In genomic region chr7:73578342-73579124, GRCh38 we compare ENCODE assay signal across 1 cellular context.
TF ChIP-seq lines count a peak whose summit lies in the region.

A gene with protein sequence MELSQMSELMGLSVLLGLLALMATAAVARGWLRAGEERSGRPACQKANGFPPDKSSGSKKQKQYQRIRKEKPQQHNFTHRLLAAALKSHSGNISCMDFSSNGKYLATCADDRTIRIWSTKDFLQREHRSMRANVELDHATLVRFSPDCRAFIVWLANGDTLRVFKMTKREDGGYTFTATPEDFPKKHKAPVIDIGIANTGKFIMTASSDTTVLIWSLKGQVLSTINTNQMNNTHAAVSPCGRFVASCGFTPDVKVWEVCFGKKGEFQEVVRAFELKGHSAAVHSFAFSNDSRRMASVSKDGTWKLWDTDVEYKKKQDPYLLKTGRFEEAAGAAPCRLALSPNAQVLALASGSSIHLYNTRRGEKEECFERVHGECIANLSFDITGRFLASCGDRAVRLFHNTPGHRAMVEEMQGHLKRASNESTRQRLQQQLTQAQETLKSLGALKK (minus strand): TSS chr7:73578579. CDS start chr7:73578549, 30 bp downstream.

TF ChIP-seq in HepG2, 621 proteins besides CTCF, POLR2A, EP300 and RAD21 (continued from another document and continues in another):
- TF ChIP-seq, protein P1, sequence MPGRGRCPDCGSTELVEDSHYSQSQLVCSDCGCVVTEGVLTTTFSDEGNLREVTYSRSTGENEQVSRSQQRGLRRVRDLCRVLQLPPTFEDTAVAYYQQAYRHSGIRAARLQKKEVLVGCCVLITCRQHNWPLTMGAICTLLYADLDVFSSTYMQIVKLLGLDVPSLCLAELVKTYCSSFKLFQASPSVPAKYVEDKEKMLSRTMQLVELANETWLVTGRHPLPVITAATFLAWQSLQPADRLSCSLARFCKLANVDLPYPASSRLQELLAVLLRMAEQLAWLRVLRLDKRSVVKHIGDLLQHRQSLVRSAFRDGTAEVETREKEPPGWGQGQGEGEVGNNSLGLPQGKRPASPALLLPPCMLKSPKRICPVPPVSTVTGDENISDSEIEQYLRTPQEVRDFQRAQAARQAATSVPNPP (CRISPR knock-in tag; IDR thresholded peaks at IDR 0.05): no peak
- TF ChIP-seq SMAD3 (CRISPR knock-in tag; IDR thresholded peaks at IDR 0.05) (no peak), ZNF468 (CRISPR knock-in tag; IDR thresholded peaks at IDR 0.05) (no peak), CSRNP1 (CRISPR knock-in tag; IDR thresholded peaks at IDR 0.05) (0 out of 2 replicates have a peak, but pooled peaks have one; percentile 22), HOXA9 (CRISPR knock-in tag; IDR thresholded peaks at IDR 0.05; ENCODE audit: borderline replicate concordance) (peak; percentile 57; the same call in 1 of the 2 replicates), MLLT10 (CRISPR knock-in tag; IDR thresholded peaks at IDR 0.05) (no peak), ZFX (CRISPR knock-in tag; IDR thresholded peaks at IDR 0.05; ENCODE audit: low read depth) (peak; percentile 96), FOXC1 (CRISPR knock-in tag; IDR thresholded peaks at IDR 0.05; ENCODE audit: borderline replicate concordance) (no peak), ZFP37 (CRISPR knock-in tag; IDR thresholded peaks at IDR 0.05; ENCODE audit: borderline replicate concordance) (no peak), TCF7 (IDR thresholded peaks at IDR 0.05; ENCODE audit: low read depth) (no peak), ZNF3 (CRISPR knock-in tag; IDR thresholded peaks at IDR 0.05) (no peak), ZNF282 (IDR thresholded peaks at IDR 0.05; ENCODE audit: partially characterized antibody) (no peak), SSRP1 (CRISPR knock-in tag; IDR thresholded peaks at IDR 0.05) (no peak), ARHGAP35 (CRISPR knock-in tag; IDR thresholded peaks at IDR 0.05; ENCODE audit: borderline replicate concordance) (no peak), AKAP8 (CRISPR knock-in tag; IDR thresholded peaks at IDR 0.05) (peak; percentile 72), FLYWCH1 (CRISPR knock-in tag; IDR thresholded peaks at IDR 0.05) (0 out of 2 replicates have a peak, but pooled peaks have one; percentile 46), CEBPG (CRISPR knock-in tag; IDR thresholded peaks at IDR 0.05) (no peak), KDM3A (CRISPR knock-in tag; IDR thresholded peaks at IDR 0.05; ENCODE audit: low read depth) (no peak), ZNF607 (CRISPR knock-in tag; IDR thresholded peaks at IDR 0.05; ENCODE audit: borderline replicate concordance) (no peak), FOXK1 (CRISPR knock-in tag; IDR thresholded peaks at IDR 0.05; ENCODE audit: borderline replicate concordance, low read depth) (no peak), SMARCE1 (IDR thresholded peaks at IDR 0.05; ENCODE audit: borderline replicate concordance) (no peak), ZNF710 (CRISPR knock-in tag; IDR thresholded peaks at IDR 0.05; ENCODE audit: borderline replicate concordance) (no peak), GATAD1 (CRISPR knock-in tag; IDR thresholded peaks at IDR 0.05) (peak; percentile 32; the same call in 1 of the 2 replicates), KDM6A (CRISPR knock-in tag; IDR thresholded peaks at IDR 0.05; ENCODE audit: low read depth) (no peak), ZNF703 (CRISPR knock-in tag; IDR thresholded peaks at IDR 0.05; ENCODE audit: borderline replicate concordance) (peak; percentile 16; the same call in 1 of the 2 replicates), FOXP1 (IDR thresholded peaks at IDR 0.05) (no peak), FOXP1 (CRISPR knock-in tag; IDR thresholded peaks at IDR 0.05) (no peak), ZNF552 (CRISPR knock-in tag; IDR thresholded peaks at IDR 0.05; ENCODE audit: borderline replicate concordance) (no peak), FOXA1 (IDR thresholded peaks at IDR 0.05) (no peak), FOXA1 (CRISPR knock-in tag; IDR thresholded peaks at IDR 0.05) (peak; percentile 39; the same call in 1 of the 2 replicates), ZSCAN21 (CRISPR knock-in tag; IDR thresholded peaks at IDR 0.05; ENCODE audit: borderline replicate concordance) (peak; percentile 29; the same call in 1 of the 2 replicates), ZNF382 (CRISPR knock-in tag; IDR thresholded peaks at IDR 0.05; ENCODE audit: borderline replicate concordance) (no peak), ZNF264 (CRISPR knock-in tag; IDR thresholded peaks at IDR 0.05) (no peak), ZIK1 (CRISPR knock-in tag; IDR thresholded peaks at IDR 0.05; ENCODE audit: borderline replicate concordance, low read depth) (no peak; the same call in 1 of the 2 replicates), ZNF766 (CRISPR knock-in tag; IDR thresholded peaks at IDR 0.05; ENCODE audit: borderline replicate concordance) (no peak), GTF2F1 (IDR thresholded peaks at IDR 0.05; ENCODE audit: low read length) (no peak), ZNF496 (CRISPR knock-in tag; IDR thresholded peaks at IDR 0.05; ENCODE audit: insufficient replicate concordance) (no peak), CHD4 (IDR thresholded peaks at IDR 0.05; ENCODE audit: borderline replicate concordance, low read length) (no peak), BORCS8-MEF2B (CRISPR knock-in tag; IDR thresholded peaks at IDR 0.05) (peak; percentile 89; the same call in 1 of the 2 replicates), ARNT (IDR thresholded peaks at IDR 0.05) (no peak), ZNF891 (CRISPR knock-in tag; IDR thresholded peaks at IDR 0.05) (0 out of 2 replicates have a peak, but pooled peaks have one; percentile 6), ARNTL (CRISPR knock-in tag; IDR thresholded peaks at IDR 0.05) (no peak; the same call in 1 of the 2 replicates), CSRNP2 (CRISPR knock-in tag; conservative IDR thresholded peaks at IDR 0.05; ENCODE audit: low read depth) (no peak)
- TF ChIP-seq, protein P2, sequence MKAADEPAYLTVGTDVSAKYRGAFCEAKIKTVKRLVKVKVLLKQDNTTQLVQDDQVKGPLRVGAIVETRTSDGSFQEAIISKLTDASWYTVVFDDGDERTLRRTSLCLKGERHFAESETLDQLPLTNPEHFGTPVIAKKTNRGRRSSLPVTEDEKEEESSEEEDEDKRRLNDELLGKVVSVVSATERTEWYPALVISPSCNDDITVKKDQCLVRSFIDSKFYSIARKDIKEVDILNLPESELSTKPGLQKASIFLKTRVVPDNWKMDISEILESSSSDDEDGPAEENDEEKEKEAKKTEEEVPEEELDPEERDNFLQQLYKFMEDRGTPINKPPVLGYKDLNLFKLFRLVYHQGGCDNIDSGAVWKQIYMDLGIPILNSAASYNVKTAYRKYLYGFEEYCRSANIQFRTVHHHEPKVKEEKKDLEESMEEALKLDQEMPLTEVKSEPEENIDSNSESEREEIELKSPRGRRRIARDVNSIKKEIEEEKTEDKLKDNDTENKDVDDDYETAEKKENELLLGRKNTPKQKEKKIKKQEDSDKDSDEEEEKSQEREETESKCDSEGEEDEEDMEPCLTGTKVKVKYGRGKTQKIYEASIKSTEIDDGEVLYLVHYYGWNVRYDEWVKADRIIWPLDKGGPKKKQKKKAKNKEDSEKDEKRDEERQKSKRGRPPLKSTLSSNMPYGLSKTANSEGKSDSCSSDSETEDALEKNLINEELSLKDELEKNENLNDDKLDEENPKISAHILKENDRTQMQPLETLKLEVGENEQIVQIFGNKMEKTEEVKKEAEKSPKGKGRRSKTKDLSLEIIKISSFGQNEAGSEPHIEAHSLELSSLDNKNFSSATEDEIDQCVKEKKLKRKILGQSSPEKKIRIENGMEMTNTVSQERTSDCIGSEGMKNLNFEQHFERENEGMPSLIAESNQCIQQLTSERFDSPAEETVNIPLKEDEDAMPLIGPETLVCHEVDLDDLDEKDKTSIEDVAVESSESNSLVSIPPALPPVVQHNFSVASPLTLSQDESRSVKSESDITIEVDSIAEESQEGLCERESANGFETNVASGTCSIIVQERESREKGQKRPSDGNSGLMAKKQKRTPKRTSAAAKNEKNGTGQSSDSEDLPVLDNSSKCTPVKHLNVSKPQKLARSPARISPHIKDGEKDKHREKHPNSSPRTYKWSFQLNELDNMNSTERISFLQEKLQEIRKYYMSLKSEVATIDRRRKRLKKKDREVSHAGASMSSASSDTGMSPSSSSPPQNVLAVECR (CRISPR knock-in tag; IDR thresholded peaks at IDR 0.05; ENCODE audit: borderline replicate concordance): peak; percentile 76; the same call in 1 of the 2 replicates
- TF ChIP-seq, protein P3, sequence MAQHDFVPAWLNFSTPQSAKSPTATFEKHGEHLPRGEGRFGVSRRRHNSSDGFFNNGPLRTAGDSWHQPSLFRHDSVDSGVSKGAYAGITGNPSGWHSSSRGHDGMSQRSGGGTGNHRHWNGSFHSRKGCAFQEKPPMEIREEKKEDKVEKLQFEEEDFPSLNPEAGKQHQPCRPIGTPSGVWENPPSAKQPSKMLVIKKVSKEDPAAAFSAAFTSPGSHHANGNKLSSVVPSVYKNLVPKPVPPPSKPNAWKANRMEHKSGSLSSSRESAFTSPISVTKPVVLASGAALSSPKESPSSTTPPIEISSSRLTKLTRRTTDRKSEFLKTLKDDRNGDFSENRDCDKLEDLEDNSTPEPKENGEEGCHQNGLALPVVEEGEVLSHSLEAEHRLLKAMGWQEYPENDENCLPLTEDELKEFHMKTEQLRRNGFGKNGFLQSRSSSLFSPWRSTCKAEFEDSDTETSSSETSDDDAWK (CRISPR knock-in tag; IDR thresholded peaks at IDR 0.05): no peak
- TF ChIP-seq, protein P4, sequence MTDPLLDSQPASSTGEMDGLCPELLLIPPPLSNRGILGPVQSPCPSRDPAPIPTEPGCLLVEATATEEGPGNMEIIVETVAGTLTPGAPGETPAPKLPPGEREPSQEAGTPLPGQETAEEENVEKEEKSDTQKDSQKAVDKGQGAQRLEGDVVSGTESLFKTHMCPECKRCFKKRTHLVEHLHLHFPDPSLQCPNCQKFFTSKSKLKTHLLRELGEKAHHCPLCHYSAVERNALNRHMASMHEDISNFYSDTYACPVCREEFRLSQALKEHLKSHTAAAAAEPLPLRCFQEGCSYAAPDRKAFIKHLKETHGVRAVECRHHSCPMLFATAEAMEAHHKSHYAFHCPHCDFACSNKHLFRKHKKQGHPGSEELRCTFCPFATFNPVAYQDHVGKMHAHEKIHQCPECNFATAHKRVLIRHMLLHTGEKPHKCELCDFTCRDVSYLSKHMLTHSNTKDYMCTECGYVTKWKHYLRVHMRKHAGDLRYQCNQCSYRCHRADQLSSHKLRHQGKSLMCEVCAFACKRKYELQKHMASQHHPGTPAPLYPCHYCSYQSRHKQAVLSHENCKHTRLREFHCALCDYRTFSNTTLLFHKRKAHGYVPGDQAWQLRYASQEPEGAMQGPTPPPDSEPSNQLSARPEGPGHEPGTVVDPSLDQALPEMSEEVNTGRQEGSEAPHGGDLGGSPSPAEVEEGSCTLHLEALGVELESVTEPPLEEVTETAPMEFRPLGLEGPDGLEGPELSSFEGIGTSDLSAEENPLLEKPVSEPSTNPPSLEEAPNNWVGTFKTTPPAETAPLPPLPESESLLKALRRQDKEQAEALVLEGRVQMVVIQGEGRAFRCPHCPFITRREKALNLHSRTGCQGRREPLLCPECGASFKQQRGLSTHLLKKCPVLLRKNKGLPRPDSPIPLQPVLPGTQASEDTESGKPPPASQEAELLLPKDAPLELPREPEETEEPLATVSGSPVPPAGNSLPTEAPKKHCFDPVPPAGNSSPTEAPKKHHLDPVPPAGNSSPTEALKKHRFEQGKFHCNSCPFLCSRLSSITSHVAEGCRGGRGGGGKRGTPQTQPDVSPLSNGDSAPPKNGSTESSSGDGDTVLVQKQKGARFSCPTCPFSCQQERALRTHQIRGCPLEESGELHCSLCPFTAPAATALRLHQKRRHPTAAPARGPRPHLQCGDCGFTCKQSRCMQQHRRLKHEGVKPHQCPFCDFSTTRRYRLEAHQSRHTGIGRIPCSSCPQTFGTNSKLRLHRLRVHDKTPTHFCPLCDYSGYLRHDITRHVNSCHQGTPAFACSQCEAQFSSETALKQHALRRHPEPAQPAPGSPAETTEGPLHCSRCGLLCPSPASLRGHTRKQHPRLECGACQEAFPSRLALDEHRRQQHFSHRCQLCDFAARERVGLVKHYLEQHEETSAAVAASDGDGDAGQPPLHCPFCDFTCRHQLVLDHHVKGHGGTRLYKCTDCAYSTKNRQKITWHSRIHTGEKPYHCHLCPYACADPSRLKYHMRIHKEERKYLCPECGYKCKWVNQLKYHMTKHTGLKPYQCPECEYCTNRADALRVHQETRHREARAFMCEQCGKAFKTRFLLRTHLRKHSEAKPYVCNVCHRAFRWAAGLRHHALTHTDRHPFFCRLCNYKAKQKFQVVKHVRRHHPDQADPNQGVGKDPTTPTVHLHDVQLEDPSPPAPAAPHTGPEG (CRISPR knock-in tag; IDR thresholded peaks at IDR 0.05): peak; percentile 23; the same call in 1 of the 2 replicates
